In genomic region chr6:133978896-133979240, GRCh38 we compare ENCODE assay signal across 1 cellular context.
TF ChIP-seq lines count a peak whose summit lies in the region.

No MANE protein-coding gene starts in this region.

TF ChIP-seq in GM23338, 12 proteins besides CTCF, POLR2A, EP300 and RAD21:
- TF ChIP-seq ZNF462 (CRISPR knock-in tag; IDR thresholded peaks at IDR 0.05): no peak
- no peak for TF ChIP-seq STAT1 (IDR thresholded peaks at IDR 0.05; ENCODE audit: unreplicated experiment)
- no peak for TF ChIP-seq EZH2phosphoT487 (IDR thresholded peaks at IDR 0.05; ENCODE audit: unreplicated experiment)
- no peak for TF ChIP-seq POLR2AphosphoS5 (IDR thresholded peaks at IDR 0.05; ENCODE audit: low read depth)
- TF ChIP-seq ZNF331 (CRISPR knock-in tag; IDR thresholded peaks at IDR 0.05; ENCODE audit: low read depth): no peak
- TF ChIP-seq ZNF114 (CRISPR knock-in tag; IDR thresholded peaks at IDR 0.05): no peak
- TF ChIP-seq NANOG (IDR thresholded peaks at IDR 0.05; ENCODE audit: borderline replicate concordance): no peak
- TF ChIP-seq EZH2 (IDR thresholded peaks at IDR 0.05; ENCODE audit: low read depth, unreplicated experiment): no peak
- no peak for TF ChIP-seq REST (IDR thresholded peaks at IDR 0.05; ENCODE audit: unreplicated experiment)
- TF ChIP-seq CREB1 (CRISPR knock-in tag; IDR thresholded peaks at IDR 0.05; ENCODE audit: low read depth): no peak
- TF ChIP-seq JUNB (IDR thresholded peaks at IDR 0.05; ENCODE audit: unreplicated experiment): no peak
- TF ChIP-seq ETS1 (IDR thresholded peaks at IDR 0.05): no peak
